8 cellular contexts compared by ENCODE assay signal in genomic region chr5:128082551-128083032, GRCh38. TPM values are rescaled to one million over a fixed set of nuclear protein-coding genes. Genes with fewer than 3 reads are reported as not detected.
DNase-seq lines count a peak whose midpoint lies in the region; TF ChIP-seq lines count a peak whose summit lies in the region.

No MANE protein-coding gene starts in this region.

- no peak overlapping the region for H4K5ac ChIP-seq in H9 (ENCODE audit: insufficient read length, low read depth, low read length)

- peak overlapping the region; percentile 90 for H3K4me2 ChIP-seq in DOHH2 (ENCODE audit: low read length)
- H3K4me2 ChIP-seq in H9 (ENCODE audit: insufficient read depth, insufficient read length, low read length) = peak overlapping the region; percentile 99
- peak overlapping the region; percentile 93 for H3K4me2 ChIP-seq in SK-N-SH

- H4K8ac ChIP-seq in H9 (replicated peaks; ENCODE audit: insufficient read length, low read depth, low read length) = no peak overlapping the region

- TF ChIP-seq EP300 in SK-N-SH (IDR thresholded peaks at IDR 0.05; ENCODE audit: borderline replicate concordance in 1 of 2, low read depth in 1 of 2, low read length in 1 of 2) = no peak

- peaks cover 14% of the 10 kb centered on the region for H3K23me2 ChIP-seq in H9 (ENCODE audit: insufficient read length, low read depth, low read length, poor library complexity, severe bottlenecking)

- no peak overlapping the region for H4K91ac ChIP-seq in H9 (ENCODE audit: insufficient read length, low read depth, low read length)

- H3K23ac ChIP-seq in H9 (ENCODE audit: insufficient read length, low read depth, low read length) = no peak overlapping the region

- H3K79me2 ChIP-seq in DOHH2 (ENCODE audit: control insufficient read depth, low read length) (peaks cover 90% of the 10 kb centered on the region), H9 (ENCODE audit: insufficient read depth, low read length) (no peaks in the 10 kb centered on the region), SK-N-SH (ENCODE audit: insufficient read depth) (peaks cover 84% of the 10 kb centered on the region)

- peaks cover 6% of the 10 kb centered on the region; the same call in 1 of the 2 replicates for H4K20me1 ChIP-seq in DOHH2 (ENCODE audit: control insufficient read depth, insufficient read depth, low read depth, low read length)
- H4K20me1 ChIP-seq in H9 (ENCODE audit: control insufficient read depth, insufficient read depth, insufficient read length) = no peaks in the 10 kb centered on the region
- H4K20me1 ChIP-seq in SK-N-SH (ENCODE audit: insufficient read depth) = peaks cover 19% of the 10 kb centered on the region

- H3K4me1 ChIP-seq in DOHH2 (ENCODE audit: control insufficient read depth, low read length) (peaks cover 53% of the 10 kb centered on the region), H9 (ENCODE audit: insufficient read depth, low read length) (no peaks in the 10 kb centered on the region; the same call in 1 of the 2 replicates), SK-N-SH (ENCODE audit: control insufficient read depth in 1 of 2, insufficient read depth in 2 of 2, low read depth in 1 of 2, low read length in 1 of 2) (peaks cover 6 to 18% of the 10 kb centered on the region in 2 experiments; a peak in 3 of 4 replicates)

- no peak overlapping the region for H2AK5ac ChIP-seq in H9 (ENCODE audit: insufficient read length, low read length)

- peak overlapping the region; percentile 55 for H3K9ac ChIP-seq in H9 (ENCODE audit: extremely low read depth, insufficient read length, low read length)
- peak overlapping the region; percentile 76 for H3K9ac ChIP-seq in SK-N-SH

- H3K27ac ChIP-seq in DOHH2 (ENCODE audit: low read depth, low read length) (peak overlapping the region; percentile 90), H9 (ENCODE audit: insufficient read length, low read depth, low read length) (peak overlapping the region; percentile 13), SK-N-SH (ENCODE audit: low read depth in 2 of 2, low read length in 1 of 2) (peak overlapping the region; percentile 87 to 98)

- H3K4me3 Mint-ChIP-seq in H9 (peak overlapping the region; percentile 78 to 82), progenitor cell of endocrine pancreas (ENCODE audit: low read depth) (peak overlapping the region; percentile 84)

- TF ChIP-seq CTCF in DOHH2 (IDR thresholded peaks at IDR 0.05; ENCODE audit: low read depth, low read length, poor library complexity, severe bottlenecking) (no peak), H9 (conservative IDR thresholded peaks at IDR 0.05) (no peak), SK-N-SH (IDR thresholded peaks at IDR 0.05) (no peak), fibroblast of villous mesenchyme (IDR thresholded peaks at IDR 0.05; ENCODE audit: insufficient read depth, low read depth, low read length) (no peak), progenitor cell of endocrine pancreas (IDR thresholded peaks at IDR 0.05; ENCODE audit: unreplicated experiment) (no peak), GM20000 (IDR thresholded peaks at IDR 0.05; ENCODE audit: extremely low read depth, missing control alignments) (no peak)

- no peak overlapping the region for H3T11ph ChIP-seq in H9 (ENCODE audit: low read length)

- no peak overlapping the region for H3K18ac ChIP-seq in H9 (ENCODE audit: insufficient read length, low read depth, low read length)

- H3K9me2 ChIP-seq in DOHH2 (replicated peaks; ENCODE audit: control insufficient read depth, low read length) = no peaks in the 10 kb centered on the region
- no peaks in the 10 kb centered on the region for H3K9me2 ChIP-seq in SK-N-SH

- CTCF ChIA-PET in SK-N-SH (lab: Yijun Ruan, JAX) = interaction anchor here (0.7 to 1.4 kb wide), 6 partner anchors 11 to 1817 kb away, joined by 3 read pairs; no protein-coding TSS in a partner anchor

- peak overlapping the region; percentile 52; the same call in 1 of the 2 replicates for H3K14ac ChIP-seq in H9 (ENCODE audit: insufficient read depth, low read length)

- H3K27me3 Mint-ChIP-seq in H9 (ENCODE audit: low read depth) (peaks cover 17% of the 10 kb centered on the region), progenitor cell of endocrine pancreas (no peaks in the 10 kb centered on the region)

- DNase-seq in H9 (no peak), SK-N-SH (no peak), fibroblast of villous mesenchyme (ENCODE audit: low read depth) (no peak), progenitor cell of endocrine pancreas (ENCODE audit: low spot score, unreplicated experiment) (no peak), NAMALWA (ENCODE audit: low spot score) (no peak), GM20000 (ENCODE audit: low spot score) (no peak), GM19238 (ENCODE audit: insufficient read length, low spot score) (no peak)

- H2BK12ac ChIP-seq in H9 (ENCODE audit: insufficient read length, low read depth, low read length) = no peak overlapping the region

- no peak overlapping the region for H3K4ac ChIP-seq in H9 (ENCODE audit: low read depth, low read length)

- no peaks in the 10 kb centered on the region for H3K9me3 Mint-ChIP-seq in H9
- H3K9me3 Mint-ChIP-seq in progenitor cell of endocrine pancreas (ENCODE audit: low read depth) = no peaks in the 10 kb centered on the region

- H3K4me1 Mint-ChIP-seq in H9 = peaks cover 15 to 22% of the 10 kb centered on the region in 2 experiments
- peaks cover 32% of the 10 kb centered on the region for H3K4me1 Mint-ChIP-seq in progenitor cell of endocrine pancreas (ENCODE audit: low read depth)

- peaks cover 0 to under 1% (median 0%) of the 10 kb centered on the region in 3 experiments; a peak in 1 of 7 replicates for H3K36me3 Mint-ChIP-seq in H9 (ENCODE audit: insufficient read depth in 1 of 3, low read depth in 3 of 3)
- no peaks in the 10 kb centered on the region for H3K36me3 Mint-ChIP-seq in progenitor cell of endocrine pancreas (ENCODE audit: insufficient read depth)

- peak overlapping the region; percentile 65 to 82 (median 73); a peak in 5 of 7 replicates for H3K27ac Mint-ChIP-seq in H9
- H3K27ac Mint-ChIP-seq in progenitor cell of endocrine pancreas = peak overlapping the region; percentile 87

- H3F3A ChIP-seq in DOHH2 (ENCODE audit: control insufficient read depth, insufficient read depth) (peaks cover 3% of the 10 kb centered on the region), SK-N-SH (replicated peaks; ENCODE audit: insufficient read depth) (no peaks in the 10 kb centered on the region)

- peaks cover 50% of the 10 kb centered on the region for H3K36me3 ChIP-seq in DOHH2 (ENCODE audit: control insufficient read depth, low read length)
- H3K36me3 ChIP-seq in SK-N-SH (replicated peaks in 1 of 2; ENCODE audit: control insufficient read depth in 1 of 2, insufficient read depth in 2 of 2, low read length in 1 of 2) = no peaks in the 10 kb centered on the region

- no peak overlapping the region for H2BK20ac ChIP-seq in H9 (ENCODE audit: low read depth, low read length, poor library complexity, severe bottlenecking)

- no peaks in the 10 kb centered on the region for H3K79me1 ChIP-seq in H9 (ENCODE audit: insufficient read depth, low read depth, low read length, poor library complexity, severe bottlenecking)

- H3K27me3 ChIP-seq in DOHH2 (ENCODE audit: control insufficient read depth, low read length) = no peaks in the 10 kb centered on the region
- peaks cover 3% of the 10 kb centered on the region; the same call in 1 of the 2 replicates for H3K27me3 ChIP-seq in H9 (ENCODE audit: insufficient read depth, low read length)
- H3K27me3 ChIP-seq in SK-N-SH (ENCODE audit: insufficient read depth) = no peaks in the 10 kb centered on the region

- no peak overlapping the region for H3K56ac ChIP-seq in H9 (ENCODE audit: insufficient read length, low read depth, low read length)

- H2BK15ac ChIP-seq in H9 (ENCODE audit: low read depth, low read length) = no peak overlapping the region

- H3K9me3 ChIP-seq in DOHH2 (ENCODE audit: control insufficient read depth, insufficient read depth, low read length) = no peaks in the 10 kb centered on the region
- H3K9me3 ChIP-seq in H9 (ENCODE audit: control insufficient read depth, low read depth, low read length) = no peaks in the 10 kb centered on the region
- H3K9me3 ChIP-seq in SK-N-SH = no peaks in the 10 kb centered on the region

- no peak for TF ChIP-seq RAD21 in SK-N-SH (IDR thresholded peaks at IDR 0.05; ENCODE audit: low read length)

- H2BK5ac ChIP-seq in H9 (ENCODE audit: insufficient read length, low read length) = no peak overlapping the region

- no CpG with 5 or more reads among the region's 25 CpGs for WGBS in H9 (ENCODE audit: extremely low coverage, insufficient read length, low lambda C conversion rate)
- 1% methylated on average over 5 of the region's 25 CpGs for WGBS in SK-N-SH (ENCODE audit: low lambda C conversion rate)

- peak overlapping the region; percentile 78 for H2AFZ ChIP-seq in H9 (ENCODE audit: low read length)
- H2AFZ ChIP-seq in SK-N-SH (ENCODE audit: low read depth) = peak overlapping the region; percentile 80

- H2BK120ac ChIP-seq in H9 (ENCODE audit: low read depth, low read length, poor library complexity, severe bottlenecking) = no peak overlapping the region

- POLR2A ChIA-PET in SK-N-SH (lab: Yijun Ruan, JAX) = interaction anchor here (1.0 kb wide), 2 partner anchors 47 to 207 kb away, joined by 3 read pairs; no protein-coding TSS in a partner anchor

- H3K4me3 ChIP-seq in DOHH2 (ENCODE audit: low read length) = peak overlapping the region; percentile 85
- H3K4me3 ChIP-seq in SK-N-SH (ENCODE audit: low read depth in 2 of 2, low read length in 1 of 2) = peak overlapping the region; percentile 80 to 86
- peak overlapping the region; percentile 83 for H3K4me3 ChIP-seq in fibroblast of villous mesenchyme (ENCODE audit: low read depth, low read length)

TF ChIP-seq in SK-N-SH, 30 proteins besides CTCF, POLR2A, EP300 and RAD21:
- TF ChIP-seq MEF2A (IDR thresholded peaks at IDR 0.05; ENCODE audit: borderline replicate concordance, low read depth) (no peak), JUND (IDR thresholded peaks at IDR 0.05) (no peak), YY1 (IDR thresholded peaks at IDR 0.05; ENCODE audit: low read depth) (no peak; the same call in 1 of the 2 replicates), EZH2phosphoT487 (IDR thresholded peaks at IDR 0.05; ENCODE audit: borderline replicate concordance, low read depth) (no peak), NRF1 (IDR thresholded peaks at IDR 0.05; ENCODE audit: low read depth, low read length) (no peak), ELF1 (IDR thresholded peaks at IDR 0.05) (no peak), FOXJ3 (CRISPR knock-in tag; IDR thresholded peaks at IDR 0.05) (no peak)

RNA-seq across cellular contexts. Expression of gene SLC12A2, which starts 1.0 kb away (rescaled TPM):
- total RNA-seq in H9 (2021) (17.9 and 20.3 TPM in 2 replicates), fibroblast of villous mesenchyme (37.1 and 39.9 TPM in 2 replicates), progenitor cell of endocrine pancreas (51.7 and 57.4 TPM in 2 replicates)
- polyA plus RNA-seq in SK-N-SH (2012; rRNA removed) = 5.6 and 6.4 TPM in 2 replicates
- polyA plus RNA-seq in SK-N-SH (2012; cell fraction: cytosol; rRNA removed) = 6.4 and 6.6 TPM in 2 replicates
- polyA plus RNA-seq in SK-N-SH (2012; cell fraction: nucleus; rRNA removed) = 3.4 and 5.4 TPM in 2 replicates

Comparison
In these comparisons a context has a peak if more than half of its experiments do, and no peak if none do; other contexts are left out.
1. H3K27ac ChIP-seq: peak in every context shown above with its lines; median percentile 92 in SK-N-SH; 90 in DOHH2; 13 in H9.